ENCODE assay signal across 1 cellular context in the genomic region with DNA sequence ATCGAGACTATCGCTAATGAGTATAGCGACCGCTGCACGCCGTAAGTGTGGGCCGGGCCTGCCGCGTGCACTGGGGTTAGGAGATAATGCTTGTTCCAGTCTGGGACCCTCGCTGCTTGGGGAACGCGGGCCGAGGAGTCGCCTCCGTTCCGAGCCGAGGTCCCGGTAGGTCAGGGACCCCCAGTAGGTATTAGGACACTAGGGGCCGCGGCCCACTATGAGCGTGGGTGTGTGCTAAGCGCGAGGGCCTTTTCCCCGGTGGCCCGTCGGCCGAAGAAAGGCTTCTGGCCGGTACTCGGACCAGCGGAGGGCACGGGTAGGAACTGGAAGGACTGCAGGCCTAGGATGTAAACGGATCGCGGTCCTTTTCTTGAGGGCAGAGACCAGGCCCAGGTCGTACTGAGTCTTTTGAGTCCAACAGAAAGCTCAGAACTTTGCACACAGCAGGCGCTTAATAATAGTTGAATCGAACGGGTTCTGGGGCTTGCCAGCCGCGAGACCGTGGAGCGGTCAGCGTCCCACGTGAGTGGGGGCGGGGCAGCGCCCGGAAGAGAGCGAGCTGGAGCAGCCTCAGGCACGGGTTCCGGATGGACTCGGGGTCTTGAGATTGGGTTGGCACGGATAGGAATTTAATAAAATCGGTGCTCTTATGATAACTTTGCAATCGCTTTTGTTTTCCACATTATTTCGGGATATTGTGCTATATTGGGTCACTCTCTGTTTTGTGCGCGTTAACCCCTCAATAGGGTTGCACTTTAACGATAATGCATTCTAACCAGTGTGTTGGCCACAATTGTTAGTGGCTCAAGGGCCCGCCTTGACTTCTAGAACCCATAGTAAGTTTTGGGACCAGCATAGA.
A peak's percentile ranks its signal among the peaks of the same experiment; 100 is the strongest.
TF ChIP-seq lines count a peak whose summit lies in the region.

No MANE protein-coding gene starts in this region.

TF ChIP-seq in HepG2, 621 proteins besides CTCF, POLR2A, EP300 and RAD21 (continued from another document and continues in another):
- TF ChIP-seq, protein P1, sequence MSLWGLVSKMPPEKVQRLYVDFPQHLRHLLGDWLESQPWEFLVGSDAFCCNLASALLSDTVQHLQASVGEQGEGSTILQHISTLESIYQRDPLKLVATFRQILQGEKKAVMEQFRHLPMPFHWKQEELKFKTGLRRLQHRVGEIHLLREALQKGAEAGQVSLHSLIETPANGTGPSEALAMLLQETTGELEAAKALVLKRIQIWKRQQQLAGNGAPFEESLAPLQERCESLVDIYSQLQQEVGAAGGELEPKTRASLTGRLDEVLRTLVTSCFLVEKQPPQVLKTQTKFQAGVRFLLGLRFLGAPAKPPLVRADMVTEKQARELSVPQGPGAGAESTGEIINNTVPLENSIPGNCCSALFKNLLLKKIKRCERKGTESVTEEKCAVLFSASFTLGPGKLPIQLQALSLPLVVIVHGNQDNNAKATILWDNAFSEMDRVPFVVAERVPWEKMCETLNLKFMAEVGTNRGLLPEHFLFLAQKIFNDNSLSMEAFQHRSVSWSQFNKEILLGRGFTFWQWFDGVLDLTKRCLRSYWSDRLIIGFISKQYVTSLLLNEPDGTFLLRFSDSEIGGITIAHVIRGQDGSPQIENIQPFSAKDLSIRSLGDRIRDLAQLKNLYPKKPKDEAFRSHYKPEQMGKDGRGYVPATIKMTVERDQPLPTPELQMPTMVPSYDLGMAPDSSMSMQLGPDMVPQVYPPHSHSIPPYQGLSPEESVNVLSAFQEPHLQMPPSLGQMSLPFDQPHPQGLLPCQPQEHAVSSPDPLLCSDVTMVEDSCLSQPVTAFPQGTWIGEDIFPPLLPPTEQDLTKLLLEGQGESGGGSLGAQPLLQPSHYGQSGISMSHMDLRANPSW (CRISPR knock-in tag; IDR thresholded peaks at IDR 0.05; ENCODE audit: borderline replicate concordance) = no peak
- TF ChIP-seq HNRNPH1 (optimal IDR thresholded peaks at IDR 0.05; ENCODE audit: low read depth, low read length) (no peak), UBTF (CRISPR knock-in tag; IDR thresholded peaks at IDR 0.05) (peak; percentile 19; the same call in 1 of the 2 replicates), MED13 (CRISPR knock-in tag; IDR thresholded peaks at IDR 0.05) (no peak), ZNF12 (CRISPR knock-in tag; IDR thresholded peaks at IDR 0.05) (0 out of 2 replicates have a peak, but pooled peaks have one; percentile 3), BCL3 (CRISPR knock-in tag; IDR thresholded peaks at IDR 0.05) (no peak), ZNF160 (CRISPR knock-in tag; IDR thresholded peaks at IDR 0.05) (no peak; the same call in none of the 2 replicates), REXO4 (CRISPR knock-in tag; IDR thresholded peaks at IDR 0.05; ENCODE audit: borderline replicate concordance) (no peak), DMTF1 (CRISPR knock-in tag; IDR thresholded peaks at IDR 0.05) (no peak), ELF3 (CRISPR knock-in tag; IDR thresholded peaks at IDR 0.05) (peak; percentile 25; the same call in 1 of the 2 replicates), TOPORS (CRISPR knock-in tag; IDR thresholded peaks at IDR 0.05) (no peak), MIXL1 (CRISPR knock-in tag; IDR thresholded peaks at IDR 0.05) (0 out of 2 replicates have a peak, but pooled peaks have one; percentile 13), GZF1 (CRISPR knock-in tag; IDR thresholded peaks at IDR 0.05) (no peak), SRF (IDR thresholded peaks at IDR 0.05; ENCODE audit: low read depth, low read length) (no peak), CEBPG (CRISPR knock-in tag; IDR thresholded peaks at IDR 0.05) (no peak), TP53 (CRISPR knock-in tag; conservative IDR thresholded peaks at IDR 0.05) (no peak), U2AF1 (optimal IDR thresholded peaks at IDR 0.05; ENCODE audit: low read depth, low read length) (no peak), BATF2 (CRISPR knock-in tag; IDR thresholded peaks at IDR 0.05) (no peak), ZNF430 (CRISPR knock-in tag; IDR thresholded peaks at IDR 0.05) (no peak), ZNF17 (CRISPR knock-in tag; IDR thresholded peaks at IDR 0.05) (no peak), ZNF775 (CRISPR knock-in tag; IDR thresholded peaks at IDR 0.05; ENCODE audit: borderline replicate concordance) (no peak), ZNF510 (CRISPR knock-in tag; IDR thresholded peaks at IDR 0.05; ENCODE audit: low read depth) (no peak), RBFOX2 (IDR thresholded peaks at IDR 0.05; ENCODE audit: low read depth, low read length) (peak; percentile 82), CREM (IDR thresholded peaks at IDR 0.05) (no peak), CREM (CRISPR knock-in tag; IDR thresholded peaks at IDR 0.05) (no peak), ZFP36L1 (CRISPR knock-in tag; IDR thresholded peaks at IDR 0.05) (no peak), NFIC (IDR thresholded peaks at IDR 0.05; ENCODE audit: low read length) (0 out of 2 replicates have a peak, but pooled peaks have one; percentile 18), SP2 (CRISPR knock-in tag; IDR thresholded peaks at IDR 0.05) (no peak), REST (IDR thresholded peaks at IDR 0.05; ENCODE audit: borderline replicate concordance in 1 of 2, low read depth in 1 of 2, low read length in 2 of 2) (no peak), NCOR1 (IDR thresholded peaks at IDR 0.05; ENCODE audit: borderline replicate concordance, low read length) (no peak)
- TF ChIP-seq, protein P2, sequence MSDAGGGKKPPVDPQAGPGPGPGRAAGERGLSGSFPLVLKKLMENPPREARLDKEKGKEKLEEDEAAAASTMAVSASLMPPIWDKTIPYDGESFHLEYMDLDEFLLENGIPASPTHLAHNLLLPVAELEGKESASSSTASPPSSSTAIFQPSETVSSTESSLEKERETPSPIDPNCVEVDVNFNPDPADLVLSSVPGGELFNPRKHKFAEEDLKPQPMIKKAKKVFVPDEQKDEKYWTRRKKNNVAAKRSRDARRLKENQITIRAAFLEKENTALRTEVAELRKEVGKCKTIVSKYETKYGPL (CRISPR knock-in tag; IDR thresholded peaks at IDR 0.05) = no peak
- TF ChIP-seq, protein P3, sequence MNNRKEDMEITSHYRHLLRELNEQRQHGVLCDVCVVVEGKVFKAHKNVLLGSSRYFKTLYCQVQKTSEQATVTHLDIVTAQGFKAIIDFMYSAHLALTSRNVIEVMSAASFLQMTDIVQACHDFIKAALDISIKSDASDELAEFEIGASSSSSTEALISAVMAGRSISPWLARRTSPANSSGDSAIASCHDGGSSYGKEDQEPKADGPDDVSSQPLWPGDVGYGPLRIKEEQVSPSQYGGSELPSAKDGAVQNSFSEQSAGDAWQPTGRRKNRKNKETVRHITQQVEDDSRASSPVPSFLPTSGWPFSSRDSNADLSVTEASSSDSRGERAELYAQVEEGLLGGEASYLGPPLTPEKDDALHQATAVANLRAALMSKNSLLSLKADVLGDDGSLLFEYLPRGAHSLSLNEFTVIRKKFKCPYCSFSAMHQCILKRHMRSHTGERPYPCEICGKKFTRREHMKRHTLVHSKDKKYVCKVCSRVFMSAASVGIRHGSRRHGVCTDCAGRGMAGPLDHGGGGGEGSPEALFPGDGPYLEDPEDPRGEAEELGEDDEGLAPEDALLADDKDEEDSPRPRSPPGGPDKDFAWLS (CRISPR knock-in tag; IDR thresholded peaks at IDR 0.05; ENCODE audit: borderline replicate concordance) = 0 out of 2 replicates have a peak, but pooled peaks have one; percentile 29
- TF ChIP-seq, protein P4, sequence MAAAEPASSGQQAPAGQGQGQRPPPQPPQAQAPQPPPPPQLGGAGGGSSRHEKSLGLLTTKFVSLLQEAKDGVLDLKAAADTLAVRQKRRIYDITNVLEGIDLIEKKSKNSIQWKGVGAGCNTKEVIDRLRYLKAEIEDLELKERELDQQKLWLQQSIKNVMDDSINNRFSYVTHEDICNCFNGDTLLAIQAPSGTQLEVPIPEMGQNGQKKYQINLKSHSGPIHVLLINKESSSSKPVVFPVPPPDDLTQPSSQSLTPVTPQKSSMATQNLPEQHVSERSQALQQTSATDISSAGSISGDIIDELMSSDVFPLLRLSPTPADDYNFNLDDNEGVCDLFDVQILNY (CRISPR knock-in tag; conservative IDR thresholded peaks at IDR 0.05) = no peak
